1 cellular context compared by ENCODE assay signal in genomic region chr4:165192956-165193355, GRCh38.
TF ChIP-seq lines count a peak whose summit lies in the region.

No MANE protein-coding gene starts in this region.

TF ChIP-seq in HepG2, 621 proteins besides CTCF, POLR2A, EP300 and RAD21:
- TF ChIP-seq STAT5B (CRISPR knock-in tag; IDR thresholded peaks at IDR 0.05) (no peak), ZNF629 (CRISPR knock-in tag; conservative IDR thresholded peaks at IDR 0.05) (peak; percentile 52)
